In the genomic region with DNA sequence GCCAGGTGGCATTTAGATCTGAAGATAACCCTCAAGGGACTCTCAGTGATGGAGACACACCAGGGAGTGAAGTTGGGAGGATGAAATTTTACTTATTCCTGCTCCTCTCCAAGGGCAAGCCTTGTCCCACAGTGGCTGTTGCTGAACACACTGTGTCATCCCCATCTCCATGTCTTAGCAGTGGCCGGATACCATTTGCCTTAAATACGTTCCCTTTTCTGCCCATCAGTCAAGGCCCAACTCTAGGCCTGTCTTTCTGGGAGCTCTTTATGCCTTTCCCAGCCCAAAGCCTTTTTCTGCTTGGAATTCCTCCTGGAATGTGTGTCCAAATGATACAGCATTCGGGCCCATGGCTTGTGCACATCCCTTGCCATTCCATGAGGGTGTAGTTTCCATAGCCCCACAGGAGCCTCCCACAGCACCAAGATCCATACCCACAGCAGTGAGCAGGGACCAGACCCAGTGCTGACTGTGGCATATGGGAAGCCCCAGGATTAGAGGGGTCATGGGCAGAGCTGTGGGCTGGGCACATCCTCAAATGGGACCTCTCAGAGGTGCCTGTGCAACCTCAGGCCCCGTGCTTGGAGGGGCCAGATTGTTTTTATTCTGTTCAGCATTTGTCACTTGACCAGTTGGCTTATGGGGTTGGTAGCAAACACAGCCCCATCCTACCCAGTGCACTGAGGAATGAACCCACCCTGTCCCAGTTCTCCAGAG, we compare ENCODE assay signal across 21 cellular contexts.
DNase-seq lines count a peak whose midpoint lies in the region; TF ChIP-seq lines count a peak whose summit lies in the region.
"Had no signal": no experiment of that assay in that cellular context is flagged by ENCODE, and none has a peak within 500 bp of the region (broad histone marks: within the 10 kb centered on the region; RNA-seq: fewer than 3 reads in every experiment).

No MANE protein-coding gene starts in this region.

- H4K20me1 ChIP-seq in hepatocyte (ENCODE audit: insufficient read depth, poor library complexity, severe bottlenecking) = no peaks in the 10 kb centered on the region

- no peak overlapping the region for H3K4me3 ChIP-seq in coronary artery
- H3K4me3 ChIP-seq in hepatocyte = no peak overlapping the region
- H3K4me3 ChIP-seq: GM12878, SJSA1 had no signal

- H3K36me3 Mint-ChIP-seq in type B pancreatic cell = no peaks in the 10 kb centered on the region
- H3K36me3 Mint-ChIP-seq: CD4-positive, alpha-beta memory T cell had no signal

- H3K9me2 ChIP-seq in hepatocyte (replicated peaks; ENCODE audit: insufficient read depth) = no peaks in the 10 kb centered on the region

- H3K9me3 Mint-ChIP-seq in type B pancreatic cell = no peaks in the 10 kb centered on the region
- H3K9me3 Mint-ChIP-seq: CD4-positive, alpha-beta memory T cell had no signal

- no peaks in the 10 kb centered on the region for H3K4me1 Mint-ChIP-seq in type B pancreatic cell (ENCODE audit: unreplicated experiment)

- H3K27me3 Mint-ChIP-seq in type B pancreatic cell = peaks cover 47% of the 10 kb centered on the region

- H3K27me3 ChIP-seq in hepatocyte = peaks cover 13% of the 10 kb centered on the region
- H3K27me3 ChIP-seq: SJSA1 had no signal

- 92% methylated on average over 4 of the region's 4 CpGs for WGBS in hepatocyte (ENCODE audit: low lambda C conversion rate, missing lambda C conversion rate)

- TF ChIP-seq CTCF in VCaP (conservative IDR thresholded peaks at IDR 0.05) = no peak
- no peak for TF ChIP-seq CTCF in coronary artery (IDR thresholded peaks at IDR 0.05)
- TF ChIP-seq CTCF in type B pancreatic cell (conservative IDR thresholded peaks at IDR 0.05) = no peak
- no peak for TF ChIP-seq CTCF in hepatocyte (IDR thresholded peaks at IDR 0.05; ENCODE audit: poor library complexity)

- H3K9me3 ChIP-seq in hepatocyte (ENCODE audit: low read depth) = no peaks in the 10 kb centered on the region
- H3K9me3 ChIP-seq: SJSA1 had no signal

- H3K27ac ChIP-seq in VCaP (peak overlapping the region; percentile 68; the same call in 1 of the 2 replicates), coronary artery (no peak overlapping the region), hepatocyte (no peak overlapping the region)
- H3K27ac ChIP-seq: SJSA1 had no signal

- no peak overlapping the region for H2AFZ ChIP-seq in hepatocyte

- DNase-seq in coronary artery (ENCODE audit: low spot score) = peak; percentile 53
- DNase-seq in mesenteric fat pad (ENCODE audit: low spot score) = peak; percentile 75
- peak; percentile 24 for DNase-seq in type B pancreatic cell (ENCODE audit: extremely low spot score, unreplicated experiment)
- no peak for DNase-seq in activated T-cell treated with anti-CD3 and anti-CD28 coated beads for 4 hours
- no peak for DNase-seq in NCI-H2227 (lab: John Stamatoyannopoulos, UW; ENCODE audit: unreplicated experiment)
- DNase-seq in hepatocyte (ENCODE audit: low spot score) = no peak
- DNase-seq: C1 segment of cervical spinal cord; CD4-positive, alpha-beta memory T cell; COR-L47; NCI-H1048; NCI-H1417; NCI-H1694; NCI-H2029 treated with DMSO at 0.1 percent for 48 hours; NCI-H226; NCI-H510A; NCI-H69; Right ventricle myocardium superior; RPMI8226 had no signal

- H3K79me2 ChIP-seq in hepatocyte = no peaks in the 10 kb centered on the region

- no peak overlapping the region for H3K4me3 Mint-ChIP-seq in type B pancreatic cell
- H3K4me3 Mint-ChIP-seq: CD4-positive, alpha-beta memory T cell had no signal

- H3K27ac Mint-ChIP-seq in type B pancreatic cell = no peak overlapping the region
- H3K27ac Mint-ChIP-seq: CD4-positive, alpha-beta memory T cell had no signal

- no peaks in the 10 kb centered on the region for H3K36me3 ChIP-seq in hepatocyte (replicated peaks; ENCODE audit: insufficient read depth, low read depth)
- H3K36me3 ChIP-seq: SJSA1 had no signal

- H3K4me1 ChIP-seq in hepatocyte (ENCODE audit: insufficient read depth) = peaks cover 16% of the 10 kb centered on the region

- no peak overlapping the region for H3K4me2 ChIP-seq in hepatocyte

Comparison
In these comparisons a context has a peak if more than half of its experiments do, and no peak if none do; other contexts are left out.
1. DNase-seq: peak in coronary artery (single experiment), mesenteric fat pad (single experiment) and type B pancreatic cell (single experiment); none in activated T-cell treated with anti-CD3 and anti-CD28 coated beads for 4 hours (single experiment), NCI-H2227 (single experiment) and hepatocyte (single experiment).